5 cellular contexts compared by ENCODE assay signal in genomic region chr16:1478937-1479336, GRCh38. TPM values are rescaled to one million over a fixed set of nuclear protein-coding genes. Genes with fewer than 3 reads are reported as not detected.
"Had no signal": no experiment of that assay in that cellular context is flagged by ENCODE, and none has a peak within 500 bp of the region (broad histone marks: within the 10 kb centered on the region; RNA-seq: fewer than 3 reads in every experiment).

No MANE protein-coding gene starts in this region.

RNA-seq across cellular contexts. Expression of gene PTX4, which starts 9.8 kb away (rescaled TPM):
- total RNA-seq: M059J, Peyer's patch, SJSA1 had no signal
- polyA plus RNA-seq: SK-N-SH had no signal

RNA-seq across cellular contexts. Expression of gene CCDC154, which starts 34.6 kb away (rescaled TPM):
- total RNA-seq: M059J, PC-3, SJSA1 had no signal

RNA-seq across cellular contexts. Expression of gene PERCC1, which starts 48.1 kb away (rescaled TPM):
- total RNA-seq: M059J, PC-3, Peyer's patch, SJSA1 had no signal
- polyA plus RNA-seq: SK-N-SH had no signal
